15 cellular contexts compared by ENCODE assay signal in the genomic region with DNA sequence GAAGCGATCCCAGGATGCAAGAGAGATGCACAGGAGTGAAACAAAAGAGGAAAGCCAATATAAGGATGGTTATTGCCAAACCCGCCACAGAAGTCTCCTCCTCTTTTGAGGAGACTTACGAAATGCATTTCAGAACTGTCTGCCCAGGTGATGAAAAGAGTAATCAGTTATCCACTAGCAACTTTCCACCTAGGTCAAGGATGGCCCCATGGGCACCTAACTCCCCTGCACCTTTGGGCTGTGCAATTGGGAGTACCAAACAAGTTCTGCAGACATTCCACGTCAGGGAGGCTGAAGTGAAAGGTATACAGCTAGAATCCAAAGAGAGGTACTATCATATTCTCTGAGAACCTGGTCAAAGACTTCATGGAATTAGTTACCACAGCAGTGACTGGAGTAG. TPM values are rescaled to one million over a fixed set of nuclear protein-coding genes. Genes with fewer than 3 reads are reported as not detected.
A peak's percentile ranks its signal among the peaks of the same experiment; 100 is the strongest.
DNase-seq lines count a peak whose midpoint lies in the region; ATAC-seq, FAIRE-seq and TF ChIP-seq lines count a peak whose summit lies in the region.
"Had no signal": no experiment of that assay in that cellular context is flagged by ENCODE, and none has a peak within 500 bp of the region (broad histone marks: within the 10 kb centered on the region; RNA-seq: fewer than 3 reads in every experiment).

No MANE protein-coding gene starts in this region.

- FAIRE-seq in HepG2 (lab: Jason Lieb, UNC), result no peak
- FAIRE-seq: GM12878, GM18507, H54 had no signal

- no peaks in the 10 kb centered on the region for H3K9me3 Mint-ChIP-seq in GM23338
- H3K9me3 Mint-ChIP-seq in activated T-helper 2 cell treated with anti-CD3 and anti-CD28 coated beads, Interferon-gamma antibody, Interleukin-2, Interleukin-4, amounts not matched to agents 10 μg/mL and 5 μg/mL and 100 μg/mL, durations not matched to agents 14 hours and 24 hours and 36 hours, result no peaks in the 10 kb centered on the region
- H3K9me3 Mint-ChIP-seq in stimulated activated effector memory CD8-positive, alpha-beta T cell treated with anti-CD3 and anti-CD28 coated beads, Interleukin-12 subunit alpha, Interleukin-12 subunit beta, amount 100 ng/mL, for 72 hours, result no peaks in the 10 kb centered on the region
- H3K9me3 Mint-ChIP-seq: CD4-positive, alpha-beta T cell had no signal

- no peaks in the 10 kb centered on the region for H3K27me3 Mint-ChIP-seq in GM23338 (ENCODE audit: insufficient read depth, low read depth, poor library complexity)
- no peaks in the 10 kb centered on the region for H3K27me3 Mint-ChIP-seq in activated T-helper 2 cell treated with anti-CD3 and anti-CD28 coated beads, Interferon-gamma antibody, Interleukin-2, Interleukin-4, amounts not matched to agents 10 μg/mL and 5 μg/mL and 100 μg/mL, durations not matched to agents 14 hours and 24 hours and 36 hours (ENCODE audit: low read depth)
- H3K27me3 Mint-ChIP-seq: CD4-positive, alpha-beta T cell had no signal

- H3K27me3 ChIP-seq in HepG2 (ENCODE audit: control insufficient read depth in 1 of 2, insufficient read depth in 2 of 2, low read length in 2 of 2) (no peaks in the 10 kb centered on the region; a peak in 1 of 5 replicates), right lobe of liver (no peaks in the 10 kb centered on the region), GM23338 (ENCODE audit: insufficient read depth) (no peaks in the 10 kb centered on the region)
- H3K27me3 ChIP-seq: BLaER1 treated with 17β-estradiol and CSF1 and Interleukin-3, amounts not matched to agents 10 nM and 100 nM had no signal

- ATAC-seq in HepG2, result no peak
- no peak for ATAC-seq in right lobe of liver
- no peak for ATAC-seq in GM23338
- ATAC-seq in stimulated activated effector memory CD8-positive, alpha-beta T cell treated with anti-CD3 and anti-CD28 coated beads, Interleukin-12 subunit alpha, Interleukin-12 subunit beta, amount 100 ng/mL, for 72 hours, result no peak
- no peak for ATAC-seq in HG03045 (IDR thresholded peaks at IDR 0.05; ENCODE audit: unreplicated experiment)
- ATAC-seq in HG02610 (IDR thresholded peaks at IDR 0.05; ENCODE audit: unreplicated experiment), result no peak

- no peak overlapping the region for H3K4me3 ChIP-seq in HepG2 (replicated peaks in 1 of 3; ENCODE audit: insufficient read depth in 1 of 3, low read depth in 2 of 3, low read length in 3 of 3)
- no peak overlapping the region for H3K4me3 ChIP-seq in right lobe of liver
- no peak overlapping the region for H3K4me3 ChIP-seq in GM23338
- H3K4me3 ChIP-seq: BLaER1 treated with 17β-estradiol and CSF1 and Interleukin-3, amounts not matched to agents 10 nM and 100 nM; GM12878 had no signal

- intact Hi-C loops in HepG2 (cut with micrococcal nuclease; ENCODE audit: unreplicated experiment) (no loop called here), right lobe of liver (cut with DNase I) (no loop called here)
- intact Hi-C loops in activated T-helper 2 cell treated with anti-CD3 and anti-CD28 coated beads, Interferon-gamma antibody, Interleukin-2, Interleukin-4, amounts not matched to agents 10 μg/mL and 5 μg/mL and 100 μg/mL, durations not matched to agents 14 hours and 24 hours and 36 hours (cut with micrococcal nuclease), result no loop called here

- H3K9me3 ChIP-seq in HepG2 (ENCODE audit: low read length) (no peaks in the 10 kb centered on the region), right lobe of liver (no peaks in the 10 kb centered on the region)
- H3K9me3 ChIP-seq: BLaER1 treated with 17β-estradiol and CSF1 and Interleukin-3, amounts not matched to agents 10 nM and 100 nM had no signal

- POLR2A ChIA-PET in HepG2 (lab: Yijun Ruan, JAX), result interaction anchor here (1.4 kb wide), 1 partner anchor 197 kb away, joined by 5 read pairs; no protein-coding TSS in a partner anchor

- H3K4me2 ChIP-seq in HepG2 (ENCODE audit: low read depth, low read length) (no peak overlapping the region), GM23338 (no peak overlapping the region)
- H3K4me2 ChIP-seq: BLaER1 treated with 17β-estradiol and CSF1 and Interleukin-3, amounts not matched to agents 10 nM and 100 nM had no signal

- peak in 1 of 2 experiments; percentile 33; a peak in 2 of 4 replicates for TF ChIP-seq POLR2A in HepG2 (IDR thresholded peaks at IDR 0.05; ENCODE audit: insufficient read depth in 1 of 2, low read depth in 2 of 2, low read length in 2 of 2)
- TF ChIP-seq POLR2A in right lobe of liver (IDR thresholded peaks at IDR 0.05), result no peak

- peaks cover 35% of the 10 kb centered on the region for H3F3A ChIP-seq in GM23338 (replicated peaks; ENCODE audit: low read depth)

- no peaks in the 10 kb centered on the region for H3K4me1 Mint-ChIP-seq in GM23338
- peaks cover 9% of the 10 kb centered on the region for H3K4me1 Mint-ChIP-seq in activated T-helper 2 cell treated with anti-CD3 and anti-CD28 coated beads, Interferon-gamma antibody, Interleukin-2, Interleukin-4, amounts not matched to agents 10 μg/mL and 5 μg/mL and 100 μg/mL, durations not matched to agents 14 hours and 24 hours and 36 hours (ENCODE audit: low read depth)
- no peaks in the 10 kb centered on the region for H3K4me1 Mint-ChIP-seq in stimulated activated effector memory CD8-positive, alpha-beta T cell treated with anti-CD3 and anti-CD28 coated beads, Interleukin-12 subunit alpha, Interleukin-12 subunit beta, amount 100 ng/mL, for 72 hours

- H3K4me1 ChIP-seq in HepG2 (ENCODE audit: insufficient read depth, low read length) (no peaks in the 10 kb centered on the region), right lobe of liver (no peaks in the 10 kb centered on the region), GM23338 (ENCODE audit: insufficient read depth) (no peaks in the 10 kb centered on the region)

- CTCF ChIA-PET in HepG2 (lab: Yijun Ruan, JAX; ENCODE audit: low intra/inter-chr PET ratio, low total read pairs), result no interaction called here

- H3K27ac Mint-ChIP-seq in GM23338, result no peak overlapping the region
- H3K27ac Mint-ChIP-seq in activated T-helper 2 cell treated with anti-CD3 and anti-CD28 coated beads, Interferon-gamma antibody, Interleukin-2, Interleukin-4, amounts not matched to agents 10 μg/mL and 5 μg/mL and 100 μg/mL, durations not matched to agents 14 hours and 24 hours and 36 hours, result peak overlapping the region; percentile 39
- peak overlapping the region; percentile 26 for H3K27ac Mint-ChIP-seq in stimulated activated effector memory CD8-positive, alpha-beta T cell treated with anti-CD3 and anti-CD28 coated beads, Interleukin-12 subunit alpha, Interleukin-12 subunit beta, amount 100 ng/mL, for 72 hours
- H3K27ac Mint-ChIP-seq: CD4-positive, alpha-beta T cell had no signal

- WGBS in HepG2 (ENCODE audit: low lambda C conversion rate), result 98% methylated on average over 4 of the region's 4 CpGs
- WGBS in right lobe of liver (ENCODE audit: insufficient coverage, low coverage, low lambda C conversion rate, missing lambda C conversion rate), result 89% methylated on average over 3 of the region's 4 CpGs

- no peak for TF ChIP-seq EP300 in HepG2 (IDR thresholded peaks at IDR 0.05; ENCODE audit: low read depth in 2 of 2, low read length in 2 of 2)
- no peak for TF ChIP-seq EP300 in HepG2 (CRISPR knock-in tag; IDR thresholded peaks at IDR 0.05; ENCODE audit: borderline replicate concordance)

- no TSS peak for BruUV-seq in HepG2 (replicated peaks; lab: Mats Ljungman, UMichigan)

- peaks cover 3 to 21% of the 10 kb centered on the region in 2 experiments for H3K36me3 ChIP-seq in HepG2 (replicated peaks in 1 of 2; ENCODE audit: control insufficient read depth in 1 of 2, insufficient read depth in 2 of 2, low read length in 2 of 2)
- H3K36me3 ChIP-seq in right lobe of liver, result peaks cover 0 to 57% (median 23%) of the 10 kb centered on the region in 4 donors
- H3K36me3 ChIP-seq in GM23338 (ENCODE audit: insufficient read depth), result peaks cover 35% of the 10 kb centered on the region

- no peak overlapping the region for H3K27ac ChIP-seq in HepG2 (ENCODE audit: extremely low read length, insufficient read depth, low read length)
- no peak overlapping the region for H3K27ac ChIP-seq in right lobe of liver
- 0 out of 2 replicates have a peak overlapping the region, but pooled peaks have one; percentile 34 for H3K27ac ChIP-seq in GM23338 (ENCODE audit: low read depth)
- H3K27ac ChIP-seq: BLaER1 treated with 17β-estradiol and CSF1 and Interleukin-3, amounts not matched to agents 10 nM and 100 nM had no signal

- in situ Hi-C loops in HepG2 (cut with HindIII; ENCODE audit: extremely low pct_ligation_motif_present, low pct_unique_long_range_greater_than_20kb), result no loop called here

- no peak overlapping the region for H2AFZ ChIP-seq in HepG2 (ENCODE audit: low read length)
- H2AFZ ChIP-seq in GM23338, result no peak overlapping the region

- H3K36me3 Mint-ChIP-seq in GM23338 (ENCODE audit: low read depth), result peaks cover 44% of the 10 kb centered on the region
- H3K36me3 Mint-ChIP-seq in activated T-helper 2 cell treated with anti-CD3 and anti-CD28 coated beads, Interferon-gamma antibody, Interleukin-2, Interleukin-4, amounts not matched to agents 10 μg/mL and 5 μg/mL and 100 μg/mL, durations not matched to agents 14 hours and 24 hours and 36 hours (ENCODE audit: low read depth), result peaks cover 59% of the 10 kb centered on the region
- H3K36me3 Mint-ChIP-seq in stimulated activated effector memory CD8-positive, alpha-beta T cell treated with anti-CD3 and anti-CD28 coated beads, Interleukin-12 subunit alpha, Interleukin-12 subunit beta, amount 100 ng/mL, for 72 hours, result peaks cover 68% of the 10 kb centered on the region

- H3K79me2 ChIP-seq in HepG2 (ENCODE audit: insufficient read depth, low read length) (peaks cover 2% of the 10 kb centered on the region), GM23338 (replicated peaks; ENCODE audit: insufficient read depth) (0 out of 2 replicates have a peak, but pooled peaks cover 2% of the 10 kb centered on the region)

- H4K20me1 ChIP-seq in HepG2 (ENCODE audit: insufficient read depth, low read length) (peaks cover 14% of the 10 kb centered on the region), GM23338 (replicated peaks; ENCODE audit: insufficient read depth) (peaks cover 12% of the 10 kb centered on the region)
- H4K20me1 ChIP-seq: BLaER1 treated with 17β-estradiol and CSF1 and Interleukin-3, amounts not matched to agents 10 nM and 100 nM had no signal

- no peak overlapping the region for H3K4me3 Mint-ChIP-seq in GM23338
- H3K4me3 Mint-ChIP-seq in activated T-helper 2 cell treated with anti-CD3 and anti-CD28 coated beads, Interferon-gamma antibody, Interleukin-2, Interleukin-4, amounts not matched to agents 10 μg/mL and 5 μg/mL and 100 μg/mL, durations not matched to agents 14 hours and 24 hours and 36 hours (ENCODE audit: low read depth), result no peak overlapping the region
- H3K4me3 Mint-ChIP-seq in stimulated activated effector memory CD8-positive, alpha-beta T cell treated with anti-CD3 and anti-CD28 coated beads, Interleukin-12 subunit alpha, Interleukin-12 subunit beta, amount 100 ng/mL, for 72 hours, result no peak overlapping the region
- H3K4me3 Mint-ChIP-seq: CD4-positive, alpha-beta T cell had no signal

- no peak for TF ChIP-seq CTCF in HepG2 (CRISPR knock-in tag; IDR thresholded peaks at IDR 0.05)
- TF ChIP-seq CTCF in right lobe of liver (IDR thresholded peaks at IDR 0.05), result no peak
- TF ChIP-seq CTCF in GM23338 (conservative IDR thresholded peaks at IDR 0.05; ENCODE audit: low read depth in 2 of 2), result no peak

- DNase-seq in HepG2 (ENCODE audit: low spot score) (no peak), right lobe of liver (no peak), GM23338 (ENCODE audit: low spot score) (no peak), cerebellum (ENCODE audit: low spot score) (no peak)
- no peak for DNase-seq in activated T-helper 2 cell treated with anti-CD3 and anti-CD28 coated beads, Interferon-gamma antibody, Interleukin-2, Interleukin-4, amounts not matched to agents 10 μg/mL and 5 μg/mL and 100 μg/mL, durations not matched to agents 14 hours and 24 hours and 36 hours (ENCODE audit: low spot score)
- no peak for DNase-seq in stimulated activated effector memory CD8-positive, alpha-beta T cell treated with anti-CD3 and anti-CD28 coated beads, Interleukin-12 subunit alpha, Interleukin-12 subunit beta, amount 100 ng/mL, for 72 hours (ENCODE audit: low spot score in 2 of 2)
- DNase-seq: AML-193; CD4-positive, alpha-beta T cell; DMS79 had no signal

- no peak overlapping the region for H3K9ac ChIP-seq in HepG2 (ENCODE audit: insufficient read depth, low read depth, low read length)
- H3K9ac ChIP-seq: BLaER1 treated with 17β-estradiol and CSF1 and Interleukin-3, amounts not matched to agents 10 nM and 100 nM had no signal

- H3K9me2 ChIP-seq in GM23338 (ENCODE audit: insufficient read depth), result no peaks in the 10 kb centered on the region

- no peak for TF ChIP-seq RAD21 in HepG2 (CRISPR knock-in tag; IDR thresholded peaks at IDR 0.05)

RNA-seq across cellular contexts. Expression of a gene that starts 25.7 kb away (rescaled TPM):
- total RNA-seq in HepG2 (2016; rRNA removed; fragmentation: Illumina TruSeq; extraction: Trizol) (318 and 569 TPM in 2 replicates), right lobe of liver (100 to 1,000 TPM in 2 of 6 experiments, 10 to 100 TPM in 4; 27.9 to 341 (median 62.0) TPM), cerebellum (236 TPM)
- total RNA-seq in HepG2 (2016; cell fraction: cytosol; rRNA removed; fragmentation: Illumina TruSeq; extraction: Trizol; ENCODE audit: low read depth), result 102 and 103 TPM in 2 replicates
- 324 and 538 TPM in 2 replicates for total RNA-seq in HepG2 (2016; cell fraction: insoluble cytoplasmic fraction; rRNA removed; fragmentation: Illumina TruSeq; extraction: Trizol)
- 88.2 and 99.0 TPM in 2 replicates for total RNA-seq in HepG2 (2016; cell fraction: membrane; rRNA removed; fragmentation: Illumina TruSeq; extraction: Trizol)
- 264 and 285 TPM in 2 replicates for total RNA-seq in HepG2 (2016; cell fraction: nucleus; rRNA removed; fragmentation: Illumina TruSeq; extraction: Trizol)
- polyA plus RNA-seq in HepG2 (2011; rRNA removed) (56.8 and 102 TPM in 2 replicates), GM23338 (2016; fragmentation: Nextera tagmentation; extraction: Ambion mirVana) (152 and 172 TPM in 2 replicates)
- polyA plus RNA-seq in HepG2 (2011; cell fraction: cytosol; rRNA removed), result 18.1 and 55.8 TPM in 2 replicates
- polyA plus RNA-seq in HepG2 (2011; cell fraction: nucleus; rRNA removed), result 66.5 and 148 TPM in 2 replicates
- 234 and 245 TPM in 2 replicates for polyA plus RNA-seq in HepG2 (2012)
- polyA plus RNA-seq in HepG2 (2016; cell fraction: cytosol; fragmentation: Illumina TruSeq; extraction: Trizol; ENCODE audit: low read depth), result 9.1 and 11.3 TPM in 2 replicates
- polyA plus RNA-seq in HepG2 (2016; cell fraction: insoluble cytoplasmic fraction; fragmentation: Illumina TruSeq; extraction: Trizol; ENCODE audit: low read depth), result 406 and 419 TPM in 2 replicates
- polyA plus RNA-seq in HepG2 (2016; cell fraction: membrane; fragmentation: Illumina TruSeq; extraction: Trizol; ENCODE audit: low read depth), result 30.9 and 36.1 TPM in 2 replicates
- polyA plus RNA-seq in HepG2 (2016; cell fraction: nucleus; fragmentation: Illumina TruSeq; extraction: Trizol; ENCODE audit: insufficient read depth, low read depth), result 378 and 389 TPM in 2 replicates
- polyA minus RNA-seq in HepG2 (2011; rRNA and poly(A)+ RNA removed; ENCODE audit: low replicate concordance), result 22.2 and 53.8 TPM in 2 replicates
- polyA minus RNA-seq in HepG2 (2011; cell fraction: cytosol; rRNA and poly(A)+ RNA removed), result 57.9 and 117 TPM in 2 replicates
- 197 and 349 TPM in 2 replicates for polyA minus RNA-seq in HepG2 (2011; cell fraction: nucleus; rRNA and poly(A)+ RNA removed)
- total RNA-seq in GM23338 (2014; rRNA removed; shearing (Covaris generic)), result 278 and 339 TPM in 2 replicates
- total RNA-seq in activated T-helper 2 cell treated with anti-CD3 and anti-CD28 coated beads, Interferon-gamma antibody, Interleukin-2, Interleukin-4, amounts not matched to agents 10 μg/mL and 5 μg/mL and 100 μg/mL, durations not matched to agents 14 hours and 24 hours and 36 hours, result 232 and 233 TPM in 2 replicates
